Comparison of ENCODE assay signal across 8 cellular contexts in genomic region chr2:48946444-48947048, GRCh38.
DNase-seq lines count a peak whose midpoint lies in the region; ATAC-seq, FAIRE-seq and TF ChIP-seq lines count a peak whose summit lies in the region.

No MANE protein-coding gene starts in this region.

- H3K4me1 Mint-ChIP-seq in stimulated activated effector memory CD8-positive, alpha-beta T cell treated with anti-CD3 and anti-CD28 coated beads, Interleukin-12 subunit alpha, Interleukin-12 subunit beta, amount 100 ng/mL, for 72 hours, result no peaks in the 10 kb centered on the region

- no peaks in the 10 kb centered on the region for H3K9me3 Mint-ChIP-seq in stimulated activated effector memory CD8-positive, alpha-beta T cell treated with anti-CD3 and anti-CD28 coated beads, Interleukin-12 subunit alpha, Interleukin-12 subunit beta, amount 100 ng/mL, for 72 hours

- no peaks in the 10 kb centered on the region for H3K36me3 Mint-ChIP-seq in stimulated activated effector memory CD8-positive, alpha-beta T cell treated with anti-CD3 and anti-CD28 coated beads, Interleukin-12 subunit alpha, Interleukin-12 subunit beta, amount 100 ng/mL, for 72 hours

- FAIRE-seq in GM12892 (lab: Jason Lieb, UNC) (peak; percentile 87), kidney (lab: Jason Lieb, UNC) (peak; percentile 92)

- no peaks in the 10 kb centered on the region for H3K79me2 ChIP-seq in mammary epithelial cell (ENCODE audit: insufficient read depth, low read length)

- TF ChIP-seq CTCF in AG09309 (IDR thresholded peaks at IDR 0.05; ENCODE audit: control insufficient read depth, insufficient read depth, low read depth, low read length, missing control alignments) (peak; percentile 69), mammary epithelial cell (conservative IDR thresholded peaks at IDR 0.05 in 1 of 2, IDR thresholded peaks at IDR 0.05 in 1 of 2; ENCODE audit: extremely low read depth in 1 of 2, insufficient read depth in 1 of 2, low read depth in 1 of 2, low read length in 2 of 2) (peak; percentile 78 to 80), kidney (IDR thresholded peaks at IDR 0.05; ENCODE audit: borderline replicate concordance, extremely low read depth, insufficient read depth) (peak; percentile 94)

- H3K36me3 ChIP-seq in mammary epithelial cell (ENCODE audit: insufficient read depth, low read length) (no peaks in the 10 kb centered on the region), kidney (ENCODE audit: control insufficient read depth in 1 of 2, insufficient read depth in 2 of 2, low read length in 2 of 2) (no peaks in the 10 kb centered on the region)

- no peak overlapping the region for H2AFZ ChIP-seq in mammary epithelial cell (ENCODE audit: low read depth, low read length)

- CTCF ChIA-PET in mammary epithelial cell (lab: Charles Lee; ENCODE audit: low non-redundant PET), result interaction anchor here (0.6 kb wide), 2 partner anchors 299 to 358 kb away, joined by 3 to 4 read pairs; no protein-coding TSS in a partner anchor

- no peaks in the 10 kb centered on the region for H3K27me3 ChIP-seq in mammary epithelial cell (ENCODE audit: insufficient read depth, low read length)

- dilution Hi-C loops in mammary epithelial cell (cut with HindIII; ENCODE audit: low sequenced_read_pairs), result no loop called here

- peak; percentile 90 for ATAC-seq in HG02588 (IDR thresholded peaks at IDR 0.05; ENCODE audit: unreplicated experiment)
- ATAC-seq in stimulated activated effector memory CD8-positive, alpha-beta T cell treated with anti-CD3 and anti-CD28 coated beads, Interleukin-12 subunit alpha, Interleukin-12 subunit beta, amount 100 ng/mL, for 72 hours, result peak; percentile 66

- no peak overlapping the region for H3K4me3 Mint-ChIP-seq in stimulated activated effector memory CD8-positive, alpha-beta T cell treated with anti-CD3 and anti-CD28 coated beads, Interleukin-12 subunit alpha, Interleukin-12 subunit beta, amount 100 ng/mL, for 72 hours

- H3K9me3 ChIP-seq in mammary epithelial cell (replicated peaks; ENCODE audit: insufficient read depth, low read length), result no peaks in the 10 kb centered on the region
- no peaks in the 10 kb centered on the region for H3K9me3 ChIP-seq in kidney (ENCODE audit: control insufficient read depth in 1 of 2, low read length in 2 of 2)

- H4K20me1 ChIP-seq in mammary epithelial cell (ENCODE audit: insufficient read depth, low read length), result no peaks in the 10 kb centered on the region

- H3K4me3 ChIP-seq in AG09309 (ENCODE audit: control insufficient read depth, low read depth, low read length) (no peak overlapping the region), mammary epithelial cell (replicated peaks in 1 of 3; ENCODE audit: insufficient read depth in 1 of 3, low read depth in 2 of 3, low read length in 3 of 3) (no peak overlapping the region), kidney (ENCODE audit: low read length in 2 of 2) (no peak overlapping the region)

- in situ Hi-C loops in mammary epithelial cell (cut with MboI; ENCODE audit: low sequenced_read_pairs in 2 of 2), result no loop called here

- H3K4me1 ChIP-seq in mammary epithelial cell (ENCODE audit: insufficient read depth, low read length) (no peaks in the 10 kb centered on the region), kidney (ENCODE audit: control insufficient read depth in 1 of 2, insufficient read depth in 1 of 2, low read depth in 1 of 2, low read length in 2 of 2) (no peaks in the 10 kb centered on the region)

- WGBS in mammary epithelial cell (ENCODE audit: low coverage, missing lambda C conversion rate), result 42% methylated on average over 2 of the region's 2 CpGs

- intact Hi-C loops in mammary epithelial cell (cut with micrococcal nuclease) (loop anchor here (1.0 kb wide), 5 partner anchors 346 to 1546 kb away; no protein-coding TSS in a partner anchor), kidney (cut with DNase I) (no loop called here)

- no peak for TF ChIP-seq POLR2A in GM12892 (IDR thresholded peaks at IDR 0.05; ENCODE audit: low read depth, low read length)

- H3K4me2 ChIP-seq in mammary epithelial cell (ENCODE audit: insufficient read depth, low read depth, low read length), result no peak overlapping the region

- DNase-seq in AG09309 (ENCODE audit: low read depth) (peak; percentile 2), GM12892 (ENCODE audit: insufficient read length) (peak; percentile 34), M059J (ENCODE audit: low read depth) (peak; percentile 48), RKO (ENCODE audit: low spot score) (peak; percentile 68), mammary epithelial cell (peak; percentile 30), kidney (no peak)
- DNase-seq in stimulated activated effector memory CD8-positive, alpha-beta T cell treated with anti-CD3 and anti-CD28 coated beads, Interleukin-12 subunit alpha, Interleukin-12 subunit beta, amount 100 ng/mL, for 72 hours (ENCODE audit: low spot score in 2 of 2), result no peak

- H3K27ac ChIP-seq in mammary epithelial cell (ENCODE audit: insufficient read depth, low read depth, low read length) (no peak overlapping the region), kidney (ENCODE audit: low read depth in 2 of 2, low read length in 2 of 2) (no peak overlapping the region)

- H3K27ac Mint-ChIP-seq in stimulated activated effector memory CD8-positive, alpha-beta T cell treated with anti-CD3 and anti-CD28 coated beads, Interleukin-12 subunit alpha, Interleukin-12 subunit beta, amount 100 ng/mL, for 72 hours, result no peak overlapping the region

- no TSS peak for BruUV-seq in mammary epithelial cell (replicated peaks; lab: Mats Ljungman, UMichigan)

- H3K9ac ChIP-seq in mammary epithelial cell (ENCODE audit: insufficient read depth, low read length) (no peak overlapping the region), kidney (ENCODE audit: low read length in 2 of 2) (no peak overlapping the region)

Comparison
In these comparisons a context has a peak if more than half of its experiments do, and no peak if none do; other contexts are left out.
1. DNase-seq: peak in AG09309 (single experiment), GM12892 (single experiment), M059J (single experiment), RKO (single experiment) and mammary epithelial cell (single experiment); none in kidney (single experiment) and stimulated activated effector memory CD8-positive, alpha-beta T cell treated with anti-CD3 and anti-CD28 coated beads, Interleukin-12 subunit alpha, Interleukin-12 subunit beta, amount 100 ng/mL, for 72 hours (0 of 2).
2. Peak in every context shown above with its lines, with median percentiles within 50 percentile points of each other: CTCF ChIP-seq.